20 cellular contexts compared by ENCODE assay signal in genomic region chr3:158479051-158479450, GRCh38.
A peak's percentile ranks its signal among the peaks of the same experiment; 100 is the strongest.
DNase-seq lines count a peak whose midpoint lies in the region; ATAC-seq, FAIRE-seq and TF ChIP-seq lines count a peak whose summit lies in the region.
"Had no signal": no experiment of that assay in that cellular context is flagged by ENCODE, and none has a peak within 500 bp of the region (broad histone marks: within the 10 kb centered on the region; RNA-seq: fewer than 3 reads in every experiment).

No MANE protein-coding gene starts in this region.

- DNase-seq in RCC 7860 (ENCODE audit: low spot score) = no peak
- no peak for DNase-seq in small intestine
- no peak for DNase-seq in activated CD4-positive, alpha-beta T cell treated with anti-CD3 and anti-CD28 coated beads, Interleukin-2, amount 50 U/mL, for 4 hours
- DNase-seq in activated CD8-positive, alpha-beta T cell treated with anti-CD3 and anti-CD28 coated beads, Interleukin-2, amount 10 ng/mL, durations not matched to agents 7 days and 5 days = no peak
- DNase-seq: Caco-2; CD4-positive, CD25-positive, alpha-beta regulatory T cell; CD8-positive, alpha-beta T cell; DMS153; DND-41; GDM1; H9 had no signal

- CTCF ChIA-PET in activated CD8-positive, alpha-beta T cell treated with anti-CD3 and anti-CD28 coated beads, Interleukin-2, amount 10 ng/mL, durations not matched to agents 7 days and 5 days (lab: Charles Lee) = no interaction called here

- no peak overlapping the region for H3K4me3 ChIP-seq in small intestine (ENCODE audit: low read depth in 1 of 2, low read length in 2 of 2)
- H3K4me3 ChIP-seq: BLaER1, GM12878, GM23338 had no signal

- no peak overlapping the region for H3K27ac ChIP-seq in small intestine (ENCODE audit: low read depth in 1 of 2, low read length in 1 of 2)
- H3K27ac ChIP-seq: BLaER1, C4-2B had no signal

- H3K4me3 Mint-ChIP-seq in activated CD8-positive, alpha-beta T cell treated with anti-CD3 and anti-CD28 coated beads, Interleukin-2, amount 10 ng/mL, durations not matched to agents 7 days and 5 days = no peak overlapping the region
- H3K4me3 Mint-ChIP-seq: B cell; CD4-positive, CD25-positive, alpha-beta regulatory T cell; CD8-positive, alpha-beta T cell; GM23338; H9 had no signal

- no peaks in the 10 kb centered on the region for H3K4me1 ChIP-seq in small intestine (ENCODE audit: control insufficient read depth in 2 of 2, insufficient read depth in 1 of 2, low read depth in 1 of 2, low read length in 1 of 2)
- H3K4me1 ChIP-seq: BLaER1, Caco-2 had no signal

- no peaks in the 10 kb centered on the region for H3K36me3 ChIP-seq in small intestine (ENCODE audit: control insufficient read depth in 2 of 2, insufficient read depth in 2 of 2, low read length in 2 of 2)
- H3K36me3 ChIP-seq: BLaER1 had no signal

- H3K36me3 Mint-ChIP-seq in activated CD8-positive, alpha-beta T cell treated with anti-CD3 and anti-CD28 coated beads, Interleukin-2, amount 10 ng/mL, durations not matched to agents 7 days and 5 days (ENCODE audit: low read depth) = no peaks in the 10 kb centered on the region
- H3K36me3 Mint-ChIP-seq: CD8-positive, alpha-beta T cell had no signal

- POLR2A ChIA-PET in activated CD8-positive, alpha-beta T cell treated with anti-CD3 and anti-CD28 coated beads, Interleukin-2, amount 10 ng/mL, durations not matched to agents 7 days and 5 days (lab: Charles Lee) = no interaction called here

- H3K27me3 ChIP-seq in small intestine (ENCODE audit: control insufficient read depth in 2 of 2, insufficient read depth in 2 of 2, low read length in 2 of 2) = no peaks in the 10 kb centered on the region
- H3K27me3 ChIP-seq: BLaER1 had no signal

- H3K9me3 ChIP-seq in small intestine (ENCODE audit: control insufficient read depth, low read depth) = no peaks in the 10 kb centered on the region
- H3K9me3 ChIP-seq: BLaER1, Caco-2 had no signal

- H3K9me3 Mint-ChIP-seq in activated CD8-positive, alpha-beta T cell treated with anti-CD3 and anti-CD28 coated beads, Interleukin-2, amount 10 ng/mL, durations not matched to agents 7 days and 5 days (ENCODE audit: insufficient read depth) = no peaks in the 10 kb centered on the region
- H3K9me3 Mint-ChIP-seq: CD4-positive, CD25-positive, alpha-beta regulatory T cell; CD8-positive, alpha-beta T cell; GM23338; H9 had no signal

- no peaks in the 10 kb centered on the region for H3K27me3 Mint-ChIP-seq in activated CD8-positive, alpha-beta T cell treated with anti-CD3 and anti-CD28 coated beads, Interleukin-2, amount 10 ng/mL, durations not matched to agents 7 days and 5 days (ENCODE audit: low read depth)
- H3K27me3 Mint-ChIP-seq: B cell; CD4-positive, CD25-positive, alpha-beta regulatory T cell had no signal

- FAIRE-seq in RCC 7860 (lab: Jason Lieb, UNC) (peak; percentile 70), colon (lab: Jason Lieb, UNC) (peak; percentile 5), small intestine (lab: Jason Lieb, UNC) (peak; percentile 39)
- FAIRE-seq: GM19239 had no signal

- no peak for ATAC-seq in activated CD8-positive, alpha-beta T cell treated with anti-CD3 and anti-CD28 coated beads, Interleukin-2, amount 10 ng/mL, durations not matched to agents 7 days and 5 days
- ATAC-seq in SK-N-SH treated with all-trans-retinoic acid at 6 μM for 48 hours = no peak
- ATAC-seq: CD8-positive, alpha-beta T cell; GM12878; GM23338; HCT116 had no signal

- no peak overlapping the region for H3K27ac Mint-ChIP-seq in activated CD8-positive, alpha-beta T cell treated with anti-CD3 and anti-CD28 coated beads, Interleukin-2, amount 10 ng/mL, durations not matched to agents 7 days and 5 days
- H3K27ac Mint-ChIP-seq: B cell; CD4-positive, CD25-positive, alpha-beta regulatory T cell; CD8-positive, alpha-beta T cell; GM23338; H9 had no signal

- no peaks in the 10 kb centered on the region for H3K4me1 Mint-ChIP-seq in activated CD8-positive, alpha-beta T cell treated with anti-CD3 and anti-CD28 coated beads, Interleukin-2, amount 10 ng/mL, durations not matched to agents 7 days and 5 days (ENCODE audit: low read depth)
- H3K4me1 Mint-ChIP-seq: B cell had no signal

- 91 to 97% (median 95%) methylated on average over 2 of the region's 2 CpGs for WGBS in small intestine, 3 donors

TF ChIP-seq in SK-N-SH treated with all-trans-retinoic acid at 6 μM for 48 hours, 23 proteins besides CTCF, POLR2A, EP300 and RAD21:
- TF ChIP-seq ZC3H10 (CRISPR knock-in tag; IDR thresholded peaks at IDR 0.05) = no peak
- no peak for TF ChIP-seq SNAI2 (CRISPR knock-in tag; IDR thresholded peaks at IDR 0.05)
